24 cellular contexts compared by ENCODE assay signal in the genomic region with DNA sequence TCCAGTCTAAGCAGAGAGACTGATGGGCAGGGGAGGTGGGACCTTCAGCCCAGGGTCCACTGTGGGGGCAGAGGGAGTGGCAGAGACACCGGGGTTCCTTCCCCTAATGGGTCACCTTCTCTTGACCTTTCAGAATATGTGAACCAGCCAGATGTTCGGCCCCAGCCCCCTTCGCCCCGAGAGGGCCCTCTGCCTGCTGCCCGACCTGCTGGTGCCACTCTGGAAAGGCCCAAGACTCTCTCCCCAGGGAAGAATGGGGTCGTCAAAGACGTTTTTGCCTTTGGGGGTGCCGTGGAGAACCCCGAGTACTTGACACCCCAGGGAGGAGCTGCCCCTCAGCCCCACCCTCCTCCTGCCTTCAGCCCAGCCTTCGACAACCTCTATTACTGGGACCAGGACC. TPM values are rescaled to one million over a fixed set of nuclear protein-coding genes. Genes with fewer than 3 reads are reported as not detected.
"Had no signal": no experiment of that assay in that cellular context is flagged by ENCODE, and none has a peak within 500 bp of the region (broad histone marks: within the 10 kb centered on the region; RNA-seq: fewer than 3 reads in every experiment).

No MANE protein-coding gene starts in this region.

- FAIRE-seq: RCC 7860 had no signal

- H3K9me3 ChIP-seq: MG63, SK-N-SH had no signal

- H3K4me3 ChIP-seq: MG63 had no signal

- H3K27me3 ChIP-seq: MG63 had no signal

- H3K4me2 ChIP-seq: KMS-11, SK-N-SH had no signal

- H3K27ac ChIP-seq: KMS-11 had no signal

- H3K9ac ChIP-seq: KMS-11, SK-N-SH had no signal

- DNase-seq: IMR-90, Kasumi-1, MG63, NCI-H1092, NCI-H1105 treated with DMSO at 0.1 percent for 48 hours, NCI-H1417 treated with DMSO at 0.1 percent for 48 hours, NCI-H146, NCI-H1694 treated with DMSO at 0.1 percent for 48 hours, NCI-H1930, NCI-H2081, NCI-H2107, NCI-H226, NCI-H446, NCI-H510A, NCI-H524 treated with DMSO at 0.1 percent for 48 hours, NCI-H69, NCI-H774, RPMI8226, SHP77, SK-N-SH, SW 1271 had no signal

RNA-seq across cellular contexts. Expression of gene GRB7, which starts 10.2 kb away (rescaled TPM):
- polyA plus RNA-seq: SK-N-SH had no signal

RNA-seq across cellular contexts. Expression of gene PNMT, which starts 59.3 kb away (rescaled TPM):
- total RNA-seq: IMR-90, SK-MEL-5 had no signal
- polyA plus RNA-seq: IMR-90 had no signal
